Comparison of ENCODE assay signal across 16 cellular contexts in the genomic region with DNA sequence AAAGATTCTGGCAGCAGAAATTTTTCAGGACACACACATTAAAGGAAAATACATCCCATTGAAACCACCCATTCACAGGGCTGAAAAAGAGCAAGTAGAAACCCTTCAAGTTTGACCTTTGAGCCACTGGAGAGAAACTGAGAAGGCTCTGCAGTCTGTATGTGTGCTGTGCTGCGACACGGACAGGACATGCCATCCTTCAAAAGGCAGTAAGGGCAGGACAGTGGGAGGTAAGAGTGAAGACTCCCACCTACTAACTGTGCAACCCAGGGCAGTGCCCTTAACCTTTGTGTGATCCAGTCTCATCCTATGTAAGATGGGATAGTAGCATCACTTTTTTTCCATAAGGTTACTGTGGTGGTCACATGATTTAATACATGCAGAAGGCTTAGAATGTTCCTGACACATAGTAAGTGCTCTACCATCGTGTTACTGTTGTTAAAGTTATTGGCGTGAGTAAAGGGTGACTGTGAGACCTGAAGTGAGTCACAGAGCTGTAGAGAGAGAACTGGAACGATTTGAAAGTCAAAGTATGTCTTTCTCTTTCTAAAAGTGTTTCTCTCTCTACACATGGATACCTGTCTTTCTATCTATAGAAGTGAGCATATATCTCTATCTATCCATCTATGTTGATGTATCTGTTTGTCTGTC.
DNase-seq lines count a peak whose midpoint lies in the region; ATAC-seq and TF ChIP-seq lines count a peak whose summit lies in the region.
"Had no signal": no experiment of that assay in that cellular context is flagged by ENCODE, and none has a peak within 500 bp of the region (broad histone marks: within the 10 kb centered on the region; RNA-seq: fewer than 3 reads in every experiment).

No MANE protein-coding gene starts in this region.

- ATAC-seq in GM18517 (IDR thresholded peaks at IDR 0.05; ENCODE audit: unreplicated experiment) (peak; percentile 55), HG02759 (IDR thresholded peaks at IDR 0.05; ENCODE audit: unreplicated experiment) (no peak)
- ATAC-seq: natural killer cell, WTC11 had no signal

- H3K4me2 ChIP-seq in GM23248 (ENCODE audit: unreplicated experiment), result no peak overlapping the region
- peak overlapping the region; percentile 27 for H3K4me2 ChIP-seq in PC-9

- H3K4me1 ChIP-seq in GM23248 (ENCODE audit: insufficient read depth) (0 out of 2 replicates have a peak, but pooled peaks cover 5% of the 10 kb centered on the region), PC-9 (replicated peaks; ENCODE audit: insufficient read depth) (peaks cover 36% of the 10 kb centered on the region), mucosa of rectum (ENCODE audit: control insufficient read depth in 2 of 2, insufficient read depth in 2 of 2, low read length in 2 of 2) (peaks cover 13 to 34% of the 10 kb centered on the region in 2 donors)

- WGBS in GM23248 (ENCODE audit: low coverage in 1 of 2, low lambda C conversion rate in 2 of 2, missing lambda C conversion rate in 2 of 2), 2 experiments, result 44 to 51% methylated on average over 5 of the region's 5 CpGs

- peak; percentile 66 for DNase-seq in GM23248
- DNase-seq in PC-9, result peak in 1 of 2 experiments; percentile 53
- DNase-seq in nucleus accumbens (lab: John Stamatoyannopoulos, UW), result no peak
- no peak for DNase-seq in GOT3 (lab: John Stamatoyannopoulos, UW)
- DNase-seq in ecto neural progenitor cell (ENCODE audit: low spot score), result no peak
- DNase-seq: activated effector memory CD4-positive, alpha-beta T cell treated with Interleukin-2 at 50 U/mL for 16 hours; immature natural killer cell; natural killer cell; NCI-H1048; NCI-H524 treated with DMSO at 0.1 percent for 48 hours had no signal

- no peaks in the 10 kb centered on the region for H3F3A ChIP-seq in GM23248 (ENCODE audit: insufficient read depth)
- peaks cover 6% of the 10 kb centered on the region; the same call in 1 of the 2 replicates for H3F3A ChIP-seq in PC-9 (ENCODE audit: insufficient read depth, low read depth)

- H3K9ac ChIP-seq in GM23248 (no peak overlapping the region), mucosa of rectum (ENCODE audit: low read depth in 1 of 2, low read length in 2 of 2) (peak overlapping the region in 1 of 2 donors; percentile 11)

- no peaks in the 10 kb centered on the region for H3K79me2 ChIP-seq in GM23248 (ENCODE audit: insufficient read depth)
- H3K79me2 ChIP-seq in PC-9 (ENCODE audit: low read depth), result no peaks in the 10 kb centered on the region

- no peak overlapping the region for H2AFZ ChIP-seq in GM23248
- H2AFZ ChIP-seq in PC-9, result no peak overlapping the region

- H3K9me2 ChIP-seq in GM23248 (ENCODE audit: insufficient read depth) (no peaks in the 10 kb centered on the region), PC-9 (ENCODE audit: insufficient read depth) (no peaks in the 10 kb centered on the region)

- H3K27ac ChIP-seq in GM23248, result no peak overlapping the region
- H3K27ac ChIP-seq in PC-9, result peak overlapping the region; percentile 54
- peak overlapping the region; percentile 69 to 75 for H3K27ac ChIP-seq in mucosa of rectum (ENCODE audit: low read depth in 2 of 2, low read length in 2 of 2)
- H3K27ac ChIP-seq: esophagus muscularis mucosa, SJSA1 had no signal

- H3K27me3 ChIP-seq in GM23248 (replicated peaks; ENCODE audit: insufficient read depth) (0 out of 2 replicates have a peak, but pooled peaks cover 3% of the 10 kb centered on the region), PC-9 (ENCODE audit: insufficient read depth, low read depth) (no peaks in the 10 kb centered on the region), mucosa of rectum (ENCODE audit: control insufficient read depth in 2 of 2, insufficient read depth in 2 of 2, low read length in 2 of 2) (no peaks in the 10 kb centered on the region)
- H3K27me3 ChIP-seq: esophagus muscularis mucosa, SJSA1 had no signal

- intact Hi-C loops in PC-9 (cut with micrococcal nuclease; ENCODE audit: unreplicated experiment), result loop anchor here (5.0 to 10.0 kb wide), 3 partner anchors 329 to 823 kb away; a partner anchor contains a TSS

- H4K20me1 ChIP-seq in GM23248 (ENCODE audit: insufficient read depth), result no peaks in the 10 kb centered on the region
- no peaks in the 10 kb centered on the region for H4K20me1 ChIP-seq in PC-9 (ENCODE audit: insufficient read depth)

- CTCF ChIA-PET in PC-9 (lab: Charles Lee), result no interaction called here

- in situ Hi-C loops in GM23248 (cut with MboI), result loop anchor here (10.0 to 25.0 kb wide), 2 partner anchors 386 to 563 kb away; no protein-coding TSS in a partner anchor

- H3K36me3 ChIP-seq in GM23248 (ENCODE audit: low read depth) (no peaks in the 10 kb centered on the region), PC-9 (ENCODE audit: low read depth) (no peaks in the 10 kb centered on the region), mucosa of rectum (ENCODE audit: control insufficient read depth in 2 of 2, insufficient read depth in 2 of 2, low read length in 2 of 2) (no peaks in the 10 kb centered on the region)
- H3K36me3 ChIP-seq: esophagus muscularis mucosa, SJSA1 had no signal

- H3K9me3 ChIP-seq in GM23248 (ENCODE audit: low read depth) (no peaks in the 10 kb centered on the region), PC-9 (ENCODE audit: insufficient read depth, low read depth) (peaks cover 16% of the 10 kb centered on the region), mucosa of rectum (ENCODE audit: control insufficient read depth in 2 of 2, low read length in 2 of 2) (no peaks in the 10 kb centered on the region)
- H3K9me3 ChIP-seq: SJSA1 had no signal

- H3K4me3 ChIP-seq in GM23248, result no peak overlapping the region
- H3K4me3 ChIP-seq in PC-9, result no peak overlapping the region
- peak overlapping the region; percentile 39 to 58 for H3K4me3 ChIP-seq in mucosa of rectum (ENCODE audit: low read length in 2 of 2)
- H3K4me3 ChIP-seq: esophagus muscularis mucosa, SJSA1 had no signal

- POLR2A ChIA-PET in PC-9 (lab: Charles Lee; ENCODE audit: unreplicated experiment), result no interaction called here

- no peak for TF ChIP-seq CTCF in PC-9 (conservative IDR thresholded peaks at IDR 0.05)

- BruUV-seq in PC-9 (replicated peaks; lab: Mats Ljungman, UMichigan), result no TSS peak

Comparison
In these comparisons a context has a peak if more than half of its experiments do, and no peak if none do; other contexts are left out.
1. H3K4me3 ChIP-seq: peak in mucosa of rectum (2 of 2); none in GM23248 (single experiment) and PC-9 (single experiment).